Comparison of ENCODE assay signal across 8 cellular contexts in genomic region chr6:75601608-75602163, GRCh38.
DNase-seq lines count a peak whose midpoint lies in the region; ATAC-seq, FAIRE-seq and TF ChIP-seq lines count a peak whose summit lies in the region.

A gene with protein sequence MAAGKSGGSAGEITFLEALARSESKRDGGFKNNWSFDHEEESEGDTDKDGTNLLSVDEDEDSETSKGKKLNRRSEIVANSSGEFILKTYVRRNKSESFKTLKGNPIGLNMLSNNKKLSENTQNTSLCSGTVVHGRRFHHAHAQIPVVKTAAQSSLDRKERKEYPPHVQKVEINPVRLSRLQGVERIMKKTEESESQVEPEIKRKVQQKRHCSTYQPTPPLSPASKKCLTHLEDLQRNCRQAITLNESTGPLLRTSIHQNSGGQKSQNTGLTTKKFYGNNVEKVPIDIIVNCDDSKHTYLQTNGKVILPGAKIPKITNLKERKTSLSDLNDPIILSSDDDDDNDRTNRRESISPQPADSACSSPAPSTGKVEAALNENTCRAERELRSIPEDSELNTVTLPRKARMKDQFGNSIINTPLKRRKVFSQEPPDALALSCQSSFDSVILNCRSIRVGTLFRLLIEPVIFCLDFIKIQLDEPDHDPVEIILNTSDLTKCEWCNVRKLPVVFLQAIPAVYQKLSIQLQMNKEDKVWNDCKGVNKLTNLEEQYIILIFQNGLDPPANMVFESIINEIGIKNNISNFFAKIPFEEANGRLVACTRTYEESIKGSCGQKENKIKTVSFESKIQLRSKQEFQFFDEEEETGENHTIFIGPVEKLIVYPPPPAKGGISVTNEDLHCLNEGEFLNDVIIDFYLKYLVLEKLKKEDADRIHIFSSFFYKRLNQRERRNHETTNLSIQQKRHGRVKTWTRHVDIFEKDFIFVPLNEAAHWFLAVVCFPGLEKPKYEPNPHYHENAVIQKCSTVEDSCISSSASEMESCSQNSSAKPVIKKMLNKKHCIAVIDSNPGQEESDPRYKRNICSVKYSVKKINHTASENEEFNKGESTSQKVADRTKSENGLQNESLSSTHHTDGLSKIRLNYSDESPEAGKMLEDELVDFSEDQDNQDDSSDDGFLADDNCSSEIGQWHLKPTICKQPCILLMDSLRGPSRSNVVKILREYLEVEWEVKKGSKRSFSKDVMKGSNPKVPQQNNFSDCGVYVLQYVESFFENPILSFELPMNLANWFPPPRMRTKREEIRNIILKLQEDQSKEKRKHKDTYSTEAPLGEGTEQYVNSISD (plus strand): TSS chr6:75601880. CDS start chr6:75602525, 645 bp downstream.

- peak; percentile 71 for FAIRE-seq in GM18507 (lab: Jason Lieb, UNC)

- TF ChIP-seq CTCF in cardiac fibroblast (IDR thresholded peaks at IDR 0.05; ENCODE audit: low read depth, low read length): no peak

- H3K4me3 ChIP-seq in cardiac fibroblast (replicated peaks in 1 of 2; ENCODE audit: low read depth in 2 of 2, low read length in 2 of 2): peak within 1 kb of the TSS; percentile 77 to 87

- peak; percentile 61 for ATAC-seq in HG02970 (IDR thresholded peaks at IDR 0.05; ENCODE audit: low FRiP score, unreplicated experiment)

- DNase-seq in 8988T: peak; percentile 43
- DNase-seq in GM18507 (ENCODE audit: extremely low spot score, insufficient read length, low read depth): peak; percentile 52
- peak; percentile 78 for DNase-seq in NCI-H2171 (lab: John Stamatoyannopoulos, UW)
- peak; percentile 58 to 66 (median 64) for DNase-seq in activated CD4-positive, CD25-positive, alpha-beta regulatory T cell (lab: John Stamatoyannopoulos, UW)
- peak; percentile 77 to 86 for DNase-seq in cardiac fibroblast (ENCODE audit: low read depth in 2 of 2)
- peak; percentile 71 for DNase-seq in iris pigment epithelial cell (ENCODE audit: low read depth)
- DNase-seq in stimulated activated CD4-positive, alpha-beta T cell treated with anti-CD3 and anti-CD28 coated beads, Interleukin-12 subunit alpha, Interleukin-12 subunit beta, amount 100 ng/mL, for 24 hours (ENCODE audit: low read depth in 2 of 2): peak; percentile 49 to 50

Comparison
In these comparisons a context has a peak if more than half of its experiments do, and no peak if none do; other contexts are left out.
1. Peak in every context shown above with its lines: DNase-seq, ATAC-seq and H3K4me3 ChIP-seq.